8 cellular contexts compared by ENCODE assay signal in genomic region chr9:105244274-105244995, GRCh38. TPM values are rescaled to one million over a fixed set of nuclear protein-coding genes. Genes with fewer than 3 reads are reported as not detected.
DNase-seq lines count a peak whose midpoint lies in the region; ATAC-seq and TF ChIP-seq lines count a peak whose summit lies in the region.

Gene SLC44A1 (plus strand): TSS chr9:105244651. CDS start chr9:105244869, 218 bp downstream.

- peak; percentile 79 for DNase-seq in DMS 273 treated with DMSO at 0.1 percent for 48 hours (lab: John Stamatoyannopoulos, UW)
- DNase-seq in HuH-7.5 (ENCODE audit: low spot score), result peak; percentile 66
- DNase-seq in activated T-cell treated with anti-CD3 and anti-CD28 coated beads for 48 hours (ENCODE audit: low read depth), result peak; percentile 93
- DNase-seq in epithelial cell of prostate (ENCODE audit: low read depth, low spot score), result peak; percentile 70
- DNase-seq in mucosa of gallbladder (ENCODE audit: low spot score), result peak; percentile 96
- peak; percentile 85 for DNase-seq in stimulated activated CD8-positive, alpha-beta memory T cell treated with anti-CD3 and anti-CD28 coated beads, Interleukin-4, amount 100 ng/mL, for 24 hours (ENCODE audit: low read depth)

- H3K36me3 ChIP-seq in OCI-LY3 (replicated peaks; ENCODE audit: low read depth, low read length), result no peaks in the 10 kb centered on the region

- no peak for TF ChIP-seq CTCF in OCI-LY3 (IDR thresholded peaks at IDR 0.05; ENCODE audit: low read depth, low read length)

- peak within 1 kb of the TSS; percentile 57 for H3K27ac ChIP-seq in OCI-LY3 (ENCODE audit: low read length)
- peak within 1 kb of the TSS; percentile 79 for H3K27ac ChIP-seq in epithelial cell of prostate

- peak; percentile 94 for ATAC-seq in GM21528 (IDR thresholded peaks at IDR 0.05; ENCODE audit: low FRiP score, unreplicated experiment)

- H3K79me2 ChIP-seq in OCI-LY3 (ENCODE audit: low read length), result peaks cover 47% of the 10 kb centered on the region

- peak within 1 kb of the TSS; percentile 95 for H2AFZ ChIP-seq in OCI-LY3 (ENCODE audit: low read depth, low read length)

- H3K4me3 ChIP-seq in OCI-LY3 (ENCODE audit: low read length), result peak within 1 kb of the TSS; percentile 91

- H3K27me3 ChIP-seq in OCI-LY3 (ENCODE audit: low read depth, low read length), result peaks cover 16% of the 10 kb centered on the region

- peak within 1 kb of the TSS; percentile 92 for H3K4me2 ChIP-seq in OCI-LY3 (ENCODE audit: low read length)

- H3K9me3 ChIP-seq in OCI-LY3 (ENCODE audit: insufficient read depth, low read length), result no peaks in the 10 kb centered on the region

- peaks cover 25% of the 10 kb centered on the region; the same call in 1 of the 2 replicates for H4K20me1 ChIP-seq in OCI-LY3 (ENCODE audit: insufficient read depth, low read length)

- peaks cover 36% of the 10 kb centered on the region for H3K4me1 ChIP-seq in OCI-LY3 (ENCODE audit: low read length)

- peak within 1 kb of the TSS; percentile 81 for H3K9ac ChIP-seq in OCI-LY3 (ENCODE audit: low read length)

RNA-seq across cellular contexts. Expression of gene SLC44A1, which starts in this region (rescaled TPM):
- total RNA-seq in mucosa of gallbladder, result 69.1 TPM

Comparison
In these comparisons a context has a peak if more than half of its experiments do, and no peak if none do; other contexts are left out.
1. Peak in every context shown above with its lines: DNase-seq, ATAC-seq, H3K4me3 ChIP-seq and H3K27ac ChIP-seq.